14 cellular contexts compared by ENCODE assay signal in the genomic region with DNA sequence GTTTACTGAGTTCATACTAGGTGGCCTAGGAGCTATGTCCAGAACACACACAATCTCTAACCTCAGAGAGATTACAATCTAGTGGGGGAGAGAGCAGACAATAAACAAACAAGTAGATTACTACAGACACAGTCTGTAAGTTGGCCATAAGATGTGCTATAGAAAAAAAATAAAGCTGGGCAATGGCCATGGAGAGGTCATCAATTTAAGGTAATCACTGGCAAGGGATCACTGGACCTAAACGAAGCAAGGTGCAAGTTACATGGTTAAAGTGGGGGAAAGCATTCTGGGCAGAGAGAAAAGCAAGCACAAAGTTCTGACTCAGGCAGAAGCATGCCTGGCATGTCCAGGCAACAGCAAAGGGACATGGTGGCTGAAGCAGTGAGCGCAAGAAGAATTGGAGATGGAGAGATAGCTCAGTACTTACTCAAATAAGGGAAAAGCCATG.
DNase-seq lines count a peak whose midpoint lies in the region; ATAC-seq, FAIRE-seq and TF ChIP-seq lines count a peak whose summit lies in the region.
"Had no signal": no experiment of that assay in that cellular context is flagged by ENCODE, and none has a peak within 500 bp of the region (broad histone marks: within the 10 kb centered on the region; RNA-seq: fewer than 3 reads in every experiment).

No MANE protein-coding gene starts in this region.

- H3K36me3 Mint-ChIP-seq in brain: no peaks in the 10 kb centered on the region

- no TSS peak for BruUV-seq in HepG2 (replicated peaks; lab: Mats Ljungman, UMichigan)

- H3K4me3 ChIP-seq in HepG2 (replicated peaks in 1 of 3; ENCODE audit: insufficient read depth in 1 of 3, low read depth in 2 of 3, low read length in 3 of 3): peak overlapping the region in 1 of 3 experiments; percentile 37; a peak in 1 of 6 replicates
- no peak overlapping the region for H3K4me3 ChIP-seq in right lobe of liver
- no peak overlapping the region for H3K4me3 ChIP-seq in mesenchymal stem cell (ENCODE audit: insufficient read depth in 1 of 2, low read depth in 1 of 2, low read length in 2 of 2)
- H3K4me3 ChIP-seq: stomach had no signal

- WGBS in HepG2 (ENCODE audit: low lambda C conversion rate): 10% methylated on average over 2 of the region's 2 CpGs
- 63% methylated on average over 2 of the region's 2 CpGs for WGBS in right lobe of liver (ENCODE audit: insufficient coverage, low coverage, low lambda C conversion rate, missing lambda C conversion rate)
- 24% methylated on average over 2 of the region's 2 CpGs for WGBS in mesenchymal stem cell

- peak; percentile 87 for ATAC-seq in HepG2
- ATAC-seq in right lobe of liver: no peak
- no peak for ATAC-seq in GM21576 (IDR thresholded peaks at IDR 0.05; ENCODE audit: unreplicated experiment)
- ATAC-seq in HG02970 (IDR thresholded peaks at IDR 0.05; ENCODE audit: low FRiP score, unreplicated experiment): no peak

- H3K27me3 Mint-ChIP-seq in brain: no peaks in the 10 kb centered on the region
- H3K27me3 Mint-ChIP-seq: activated CD4-positive, alpha-beta T cell treated with anti-CD3 and anti-CD28 coated beads, Interleukin-2, amount 10 ng/mL, durations not matched to agents 24 days and 14 days had no signal

- POLR2A ChIA-PET in HepG2 (lab: Yijun Ruan, JAX): interaction anchor here (0.8 to 2.1 kb wide), 6 partner anchors 11 to 178 kb away, joined by 3 to 9 read pairs (median 4); no protein-coding TSS in a partner anchor

- H3K4me1 Mint-ChIP-seq in brain: peaks cover 62% of the 10 kb centered on the region

- H4K91ac ChIP-seq in mesenchymal stem cell (ENCODE audit: low read length): no peak overlapping the region

- in situ Hi-C loops in HepG2 (cut with HindIII; ENCODE audit: extremely low pct_ligation_motif_present, low pct_unique_long_range_greater_than_20kb) (no loop called here), G401 (cut with HindIII; ENCODE audit: low sequenced_read_pairs) (no loop called here)

- TF ChIP-seq RAD21 in HepG2 (CRISPR knock-in tag; IDR thresholded peaks at IDR 0.05): no peak

- intact Hi-C loops in HepG2 (cut with micrococcal nuclease; ENCODE audit: unreplicated experiment) (loop anchor here (5.0 kb wide), 1 partner anchor 48 kb away; no protein-coding TSS in a partner anchor), right lobe of liver (cut with DNase I) (no loop called here)

- H3K14ac ChIP-seq in mesenchymal stem cell (ENCODE audit: low read length in 2 of 2): no peak overlapping the region

- H2BK5ac ChIP-seq in mesenchymal stem cell (ENCODE audit: low read depth, low read length, poor library complexity, severe bottlenecking): no peak overlapping the region

- peak in 1 of 2 experiments; percentile 72; a peak in 1 of 4 replicates for TF ChIP-seq EP300 in HepG2 (IDR thresholded peaks at IDR 0.05; ENCODE audit: low read depth in 2 of 2, low read length in 2 of 2)
- TF ChIP-seq EP300 in HepG2 (CRISPR knock-in tag; IDR thresholded peaks at IDR 0.05; ENCODE audit: borderline replicate concordance): no peak

- H3K79me1 ChIP-seq in mesenchymal stem cell (replicated peaks; ENCODE audit: low read length, poor library complexity, severe bottlenecking): peaks cover 7% of the 10 kb centered on the region

- no peak overlapping the region for H3K4ac ChIP-seq in mesenchymal stem cell (ENCODE audit: low read depth in 1 of 2, low read length in 2 of 2)

- no peak overlapping the region for H2BK15ac ChIP-seq in mesenchymal stem cell (ENCODE audit: low read depth, poor library complexity, severe bottlenecking)

- FAIRE-seq in HepG2 (lab: Jason Lieb, UNC): no peak

- H3K9me3 Mint-ChIP-seq in brain: no peaks in the 10 kb centered on the region
- H3K9me3 Mint-ChIP-seq: activated CD4-positive, alpha-beta T cell treated with anti-CD3 and anti-CD28 coated beads, Interleukin-2, amount 10 ng/mL, durations not matched to agents 24 days and 14 days had no signal

- H2BK12ac ChIP-seq in mesenchymal stem cell (ENCODE audit: low read length in 2 of 2): peak overlapping the region in 1 of 2 experiments; percentile 20

- H3K4me3 Mint-ChIP-seq in brain: peak overlapping the region in 3 of 5 experiments; percentile 0 to 31 (median 3)
- H3K4me3 Mint-ChIP-seq: activated CD4-positive, alpha-beta T cell treated with anti-CD3 and anti-CD28 coated beads, Interleukin-2, amount 10 ng/mL, durations not matched to agents 24 days and 14 days had no signal

- H3K9me3 ChIP-seq in HepG2 (ENCODE audit: low read length): no peaks in the 10 kb centered on the region
- no peaks in the 10 kb centered on the region for H3K9me3 ChIP-seq in right lobe of liver
- H3K9me3 ChIP-seq in mesenchymal stem cell (ENCODE audit: control insufficient read depth, low read length): no peaks in the 10 kb centered on the region
- H3K9me3 ChIP-seq: BE2C, stomach had no signal

- TF ChIP-seq CTCF in HepG2 (CRISPR knock-in tag; IDR thresholded peaks at IDR 0.05) (no peak), right lobe of liver (IDR thresholded peaks at IDR 0.05) (no peak), brain (conservative IDR thresholded peaks at IDR 0.05) (no peak)

- H3K27me3 ChIP-seq in HepG2 (ENCODE audit: control insufficient read depth in 1 of 2, insufficient read depth in 2 of 2, low read length in 2 of 2) (no peaks in the 10 kb centered on the region), right lobe of liver (no peaks in the 10 kb centered on the region), mesenchymal stem cell (ENCODE audit: control insufficient read depth in 1 of 2, insufficient read depth in 1 of 2, low read length in 2 of 2) (no peaks in the 10 kb centered on the region)
- H3K27me3 ChIP-seq: BE2C, stomach had no signal

- peak overlapping the region in 4 of 5 experiments; percentile 2 to 52 (median 19) for H3K27ac Mint-ChIP-seq in brain

- H4K8ac ChIP-seq in mesenchymal stem cell (ENCODE audit: low read length): peak overlapping the region; percentile 49

- CTCF ChIA-PET in HepG2 (lab: Yijun Ruan, JAX; ENCODE audit: low intra/inter-chr PET ratio, low total read pairs): interaction anchor here (1.2 to 2.0 kb wide), 2 partner anchors 72 to 109 kb away, joined by 3 to 17 read pairs; no protein-coding TSS in a partner anchor

- H3K27ac ChIP-seq in HepG2 (ENCODE audit: extremely low read length, insufficient read depth, low read length) (peak overlapping the region; percentile 63), right lobe of liver (no peak overlapping the region), mesenchymal stem cell (ENCODE audit: low read length, poor library complexity, severe bottlenecking) (peak overlapping the region; percentile 20)

- H3K36me3 ChIP-seq in HepG2 (replicated peaks in 1 of 2; ENCODE audit: control insufficient read depth in 1 of 2, insufficient read depth in 2 of 2, low read length in 2 of 2) (no peaks in the 10 kb centered on the region), right lobe of liver (no peaks in the 10 kb centered on the region), mesenchymal stem cell (ENCODE audit: control insufficient read depth in 1 of 2, insufficient read depth in 2 of 2, low read depth in 1 of 2, low read length in 2 of 2) (no peaks in the 10 kb centered on the region)
- H3K36me3 ChIP-seq: BE2C, stomach had no signal

- no peak for TF ChIP-seq POLR2A in HepG2 (IDR thresholded peaks at IDR 0.05; ENCODE audit: insufficient read depth in 1 of 2, low read depth in 2 of 2, low read length in 2 of 2)
- no peak for TF ChIP-seq POLR2A in right lobe of liver (IDR thresholded peaks at IDR 0.05)

- DNase-seq in HepG2 (ENCODE audit: low spot score) (peak; percentile 79), right lobe of liver (no peak), mesenchymal stem cell (peak; percentile 69), G401 (ENCODE audit: low spot score) (no peak)
- no peak for DNase-seq in stimulated activated CD4-positive, alpha-beta T cell treated with anti-CD3 and anti-CD28 coated beads, Interleukin-12 subunit alpha, Interleukin-12 subunit beta, amount 100 ng/mL, for 4 hours
- DNase-seq: activated CD4-positive, alpha-beta T cell treated with anti-CD3 and anti-CD28 coated beads, Interleukin-2, amount 10 ng/mL, durations not matched to agents 24 days and 14 days; BE2C; effector CD4-positive, alpha-beta T cell; MV-4-11; NCI-H510A treated with DMSO at 0.1 percent for 48 hours; stomach had no signal

- H3K4me1 ChIP-seq in HepG2 (ENCODE audit: insufficient read depth, low read length) (peaks cover 100% of the 10 kb centered on the region), right lobe of liver (peaks cover 0 to 58% (median 11%) of the 10 kb centered on the region in 4 donors), mesenchymal stem cell (ENCODE audit: control insufficient read depth, insufficient read depth, low read depth, low read length) (peaks cover 15% of the 10 kb centered on the region)

- H3K23ac ChIP-seq in mesenchymal stem cell (ENCODE audit: low read length in 2 of 2): no peak overlapping the region

- H2AFZ ChIP-seq in HepG2 (ENCODE audit: low read length) (no peak overlapping the region), mesenchymal stem cell (ENCODE audit: low read depth, low read length) (no peak overlapping the region)

- peaks cover 97% of the 10 kb centered on the region for H3K79me2 ChIP-seq in HepG2 (ENCODE audit: insufficient read depth, low read length)

- H3K9ac ChIP-seq in HepG2 (ENCODE audit: insufficient read depth, low read depth, low read length) (peak overlapping the region; percentile 24; the same call in 1 of the 2 replicates), mesenchymal stem cell (ENCODE audit: low read length) (no peak overlapping the region)

- peak overlapping the region; percentile 78 for H2AK5ac ChIP-seq in mesenchymal stem cell (ENCODE audit: low read length, severe bottlenecking)

- peaks cover 78% of the 10 kb centered on the region for H4K20me1 ChIP-seq in HepG2 (ENCODE audit: insufficient read depth, low read length)

- H3K4me2 ChIP-seq in HepG2 (ENCODE audit: low read depth, low read length): peak overlapping the region; percentile 41
- H3K4me2 ChIP-seq in mesenchymal stem cell (ENCODE audit: low read length, poor library complexity, severe bottlenecking): no peak overlapping the region

- H2BK120ac ChIP-seq in mesenchymal stem cell (ENCODE audit: low read depth, low read length): no peak overlapping the region

- peak overlapping the region; percentile 34 to 75 for H3K18ac ChIP-seq in mesenchymal stem cell (ENCODE audit: low read depth in 1 of 2, low read length in 2 of 2)

TF ChIP-seq in HepG2, 621 proteins besides CTCF, POLR2A, EP300 and RAD21 (continues in another document):
- TF ChIP-seq, protein P1, sequence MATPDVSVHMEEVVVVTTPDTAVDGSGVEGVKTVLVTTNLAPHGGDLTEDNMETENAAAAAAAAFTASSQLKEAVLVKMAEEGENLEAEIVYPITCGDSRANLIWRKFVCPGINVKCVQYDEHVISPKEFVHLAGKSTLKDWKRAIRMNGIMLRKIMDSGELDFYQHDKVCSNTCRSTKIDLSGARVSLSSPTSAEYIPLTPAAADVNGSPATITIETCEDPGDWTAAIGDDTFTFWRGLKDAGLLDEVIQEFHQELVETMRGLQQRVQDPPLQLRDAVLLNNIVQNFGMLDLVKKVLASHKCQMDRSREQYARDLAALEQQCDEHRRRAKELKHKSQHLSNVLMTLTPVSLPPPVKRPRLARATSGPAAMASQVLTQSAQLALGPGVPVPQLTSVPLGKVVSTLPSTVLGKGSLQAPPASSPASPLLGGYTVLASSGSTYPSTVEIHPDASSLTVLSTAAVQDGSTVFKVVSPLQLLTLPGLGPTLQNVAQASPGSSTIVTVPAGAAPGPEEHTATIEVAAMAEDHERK (CRISPR knock-in tag; IDR thresholded peaks at IDR 0.05; ENCODE audit: low read depth): no peak

Comparison
In these comparisons a context has a peak if more than half of its experiments do, and no peak if none do; other contexts are left out.
1. DNase-seq: peak in HepG2 (single experiment) and mesenchymal stem cell (single experiment); none in right lobe of liver (0 of 3), G401 (single experiment) and stimulated activated CD4-positive, alpha-beta T cell treated with anti-CD3 and anti-CD28 coated beads, Interleukin-12 subunit alpha, Interleukin-12 subunit beta, amount 100 ng/mL, for 4 hours (single experiment).
2. H3K27ac ChIP-seq: peak in HepG2 (single experiment) and mesenchymal stem cell (single experiment); none in right lobe of liver (0 of 3).